In the genomic region with DNA sequence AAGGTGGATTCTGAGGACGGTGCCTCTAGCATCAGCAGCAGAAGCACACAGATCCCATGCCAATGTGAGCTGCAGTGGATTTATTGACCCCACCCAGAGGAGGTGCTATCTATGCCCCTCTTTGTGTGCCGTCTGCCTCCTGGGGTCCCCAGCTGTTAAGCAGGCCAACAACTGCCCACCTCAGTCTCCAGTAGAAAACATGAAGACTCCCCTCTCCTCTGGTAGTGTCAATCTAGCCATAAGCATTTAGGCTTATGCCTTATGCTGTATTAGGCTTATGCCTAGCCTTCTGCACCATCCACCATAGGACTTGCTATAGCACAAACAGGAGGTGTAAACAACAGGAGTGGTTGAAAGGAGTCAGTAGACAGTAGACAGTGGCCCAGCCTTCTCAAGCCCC, we compare ENCODE assay signal across 21 cellular contexts.
"Had no signal": no experiment of that assay in that cellular context is flagged by ENCODE, and none has a peak within 500 bp of the region (broad histone marks: within the 10 kb centered on the region; RNA-seq: fewer than 3 reads in every experiment).

No MANE protein-coding gene starts in this region.

- H3K4me2 ChIP-seq: PC-9, SK-N-SH had no signal

- H3K4me3 Mint-ChIP-seq: T-cell had no signal

- H3K27ac ChIP-seq: HL-60, PC-9, Peyer's patch, SJSA1 had no signal

- H3K36me3 Mint-ChIP-seq: T-cell had no signal

- H2AFZ ChIP-seq: PC-9 had no signal

- H3K4me3 ChIP-seq: MG63, PC-9, Peyer's patch, SJSA1 had no signal

- ATAC-seq: T-cell had no signal

- H3K9me3 ChIP-seq: MG63, Peyer's patch, SJSA1, SK-N-SH had no signal

- H3K9me3 Mint-ChIP-seq: T-cell had no signal

- H3K27ac Mint-ChIP-seq: T-cell had no signal

- H3K27me3 ChIP-seq: MG63, Peyer's patch had no signal

- FAIRE-seq: HTR-8/SVneo had no signal

- H3K4me1 ChIP-seq: Peyer's patch, SJSA1 had no signal

- H3K9ac ChIP-seq: SK-N-SH had no signal

- H3K36me3 ChIP-seq: MG63, Peyer's patch, SJSA1 had no signal

- H3K9me2 ChIP-seq: SK-N-SH had no signal

- DNase-seq: KBM-7, MG63, NCI-H1092, NCI-H1417 treated with DMSO at 0.1 percent for 48 hours, NCI-H146, NCI-H1694 treated with DMSO at 0.1 percent for 48 hours, NCI-H1930, NCI-H2081, NCI-H345, NCI-H446 treated with DMSO at 0.1 percent for 48 hours, OCI-M1, PC-9, Peyer's patch, Right ventricle myocardium superior, SIG-M5, SK-N-SH, SW 1271, T-cell had no signal
